In genomic region chr16:2537451-2538379, GRCh38 we compare ENCODE assay signal across 8 cellular contexts. TPM values are rescaled to one million over a fixed set of nuclear protein-coding genes. Genes with fewer than 3 reads are reported as not detected.
DNase-seq lines count a peak whose midpoint lies in the region; ATAC-seq and TF ChIP-seq lines count a peak whose summit lies in the region.

TSS of gene PDPK1 (plus strand) at chr16:2538021. CDS start at chr16:2538113, 92 bp downstream.

- peaks cover 5% of the 10 kb centered on the region for H3K36me3 Mint-ChIP-seq in activated naive CD8-positive, alpha-beta T cell treated with anti-CD3 and anti-CD28 coated beads, Interleukin-2, amount 50 U/mL, for 24 hours (ENCODE audit: low read depth)

- H3K4me3 ChIP-seq in GM12865 (ENCODE audit: low read depth, low read length) (peak within 1 kb of the TSS; percentile 64), cardiac muscle cell (peak within 1 kb of the TSS; percentile 68), transverse colon (peak within 1 kb of the TSS; percentile 44 to 87 (median 68))

- DNase-seq in GM12865 (ENCODE audit: low read depth) (peak; percentile 98), NCI-H1417 (lab: John Stamatoyannopoulos, UW) (peak; percentile 93 to 99 (median 95)), SW480 (ENCODE audit: low spot score) (peak; percentile 89), cardiac muscle cell (ENCODE audit: low read depth in 1 of 2, low spot score in 1 of 2) (peak; percentile 97), pons (ENCODE audit: low spot score) (peak; percentile 94), transverse colon (peak; percentile 95)
- peak; percentile 92 for DNase-seq in activated naive CD8-positive, alpha-beta T cell treated with anti-CD3 and anti-CD28 coated beads, Interleukin-2, amount 50 U/mL, for 24 hours

- TF ChIP-seq CTCF in GM12865 (IDR thresholded peaks at IDR 0.05; ENCODE audit: insufficient read depth, low read depth, low read length, missing control alignments) (no peak), cardiac muscle cell (IDR thresholded peaks at IDR 0.05; ENCODE audit: low read depth, low read length) (no peak), transverse colon (IDR thresholded peaks at IDR 0.05) (no peak)

- intact Hi-C loops in transverse colon (cut with DNase I; ENCODE audit: low total_unique reads) = no loop called here

- no peaks in the 10 kb centered on the region for H3K27me3 Mint-ChIP-seq in activated naive CD8-positive, alpha-beta T cell treated with anti-CD3 and anti-CD28 coated beads, Interleukin-2, amount 50 U/mL, for 24 hours

- in situ Hi-C loops in transverse colon (cut with MboI; ENCODE audit: low pct_ligation_motif_present in 1 of 4, low pct_unique_long_range_greater_than_20kb in 1 of 4, low sequenced_read_pairs in 3 of 4) = no loop called here

- no peaks in the 10 kb centered on the region for H3K9me3 ChIP-seq in cardiac muscle cell (ENCODE audit: low read depth)
- H3K9me3 ChIP-seq in transverse colon = no peaks in the 10 kb centered on the region

- H3K27me3 ChIP-seq in cardiac muscle cell (no peaks in the 10 kb centered on the region), transverse colon (no peaks in the 10 kb centered on the region)

- no peaks in the 10 kb centered on the region for H3K36me3 ChIP-seq in cardiac muscle cell
- no peaks in the 10 kb centered on the region for H3K36me3 ChIP-seq in transverse colon

- H3K4me1 Mint-ChIP-seq in activated naive CD8-positive, alpha-beta T cell treated with anti-CD3 and anti-CD28 coated beads, Interleukin-2, amount 50 U/mL, for 24 hours = peaks cover 47% of the 10 kb centered on the region

- WGBS in transverse colon (ENCODE audit: low coverage in 1 of 2), 2 donors = 0% methylated on average over 4 to 57 of the region's 126 CpGs

- H3K4me3 Mint-ChIP-seq in activated naive CD8-positive, alpha-beta T cell treated with anti-CD3 and anti-CD28 coated beads, Interleukin-2, amount 50 U/mL, for 24 hours = peak within 1 kb of the TSS; percentile 87

- H3K27ac ChIP-seq in cardiac muscle cell = peak within 1 kb of the TSS; percentile 90
- peak within 1 kb of the TSS; percentile 91 to 93 (median 92) for H3K27ac ChIP-seq in transverse colon

- H3K9me3 Mint-ChIP-seq in activated naive CD8-positive, alpha-beta T cell treated with anti-CD3 and anti-CD28 coated beads, Interleukin-2, amount 50 U/mL, for 24 hours = no peaks in the 10 kb centered on the region

- TF ChIP-seq EP300 in transverse colon (IDR thresholded peaks at IDR 0.05; ENCODE audit: low read depth) = no peak

- peak; percentile 67 for TF ChIP-seq POLR2A in transverse colon (IDR thresholded peaks at IDR 0.05)

- ATAC-seq in HG02763 (IDR thresholded peaks at IDR 0.05; ENCODE audit: unreplicated experiment) = peak; percentile 90
- ATAC-seq in activated naive CD8-positive, alpha-beta T cell treated with anti-CD3 and anti-CD28 coated beads, Interleukin-2, amount 50 U/mL, for 24 hours = peak; percentile 93

- H3K27ac Mint-ChIP-seq in activated naive CD8-positive, alpha-beta T cell treated with anti-CD3 and anti-CD28 coated beads, Interleukin-2, amount 50 U/mL, for 24 hours = peak within 1 kb of the TSS; percentile 93

- H3K4me1 ChIP-seq in cardiac muscle cell (ENCODE audit: low read depth) (peaks cover 12% of the 10 kb centered on the region), transverse colon (peaks cover 21 to 59% (median 48%) of the 10 kb centered on the region in 4 donors)

RNA-seq across cellular contexts. Expression of gene PDPK1, which starts in this region (rescaled TPM):
- total RNA-seq in cardiac muscle cell (24.9 and 28.6 TPM in 2 replicates), transverse colon (10 to 100 TPM; 39.6 to 96.9 (median 69.5) TPM)
- polyA plus RNA-seq in cardiac muscle cell = 22.4 and 23.3 TPM in 2 replicates

Comparison
In these comparisons a context has a peak if more than half of its experiments do, and no peak if none do; other contexts are left out.
1. Peak in every context shown above with its lines: DNase-seq, ATAC-seq, H3K4me3 ChIP-seq and H3K27ac ChIP-seq.